8 cellular contexts compared by ENCODE assay signal in the genomic region with DNA sequence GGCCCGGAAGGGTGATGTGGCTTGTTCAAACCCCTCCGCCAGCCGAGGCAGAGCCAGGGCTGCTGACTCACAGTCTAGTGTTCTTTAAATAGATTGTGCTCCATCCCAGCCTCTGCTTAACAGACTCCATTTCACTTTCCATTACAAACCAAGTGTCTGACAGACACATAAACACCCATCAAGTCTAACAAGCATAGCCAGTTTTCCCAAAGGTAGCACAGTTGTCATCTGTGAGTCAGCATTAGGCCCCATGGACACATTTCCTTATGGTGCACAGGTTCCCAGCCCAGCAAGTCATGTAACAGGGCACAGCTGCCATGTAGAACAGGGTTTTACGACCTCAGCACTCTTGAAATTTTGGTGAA.
A peak's percentile ranks its signal among the peaks of the same experiment; 100 is the strongest.
DNase-seq lines count a peak whose midpoint lies in the region; ATAC-seq and TF ChIP-seq lines count a peak whose summit lies in the region.

No MANE protein-coding gene starts in this region.

- DNase-seq in GM04503 (ENCODE audit: low read depth) (peak; percentile 70), OCI-M1 (lab: John Stamatoyannopoulos, UW) (peak; percentile 77), NCI-H748 treated with DMSO at 0.1 percent for 48 hours (lab: John Stamatoyannopoulos, UW) (no peak), H9 (no peak), NCI-H2196 (lab: John Stamatoyannopoulos, UW; ENCODE audit: unreplicated experiment) (no peak)

- H4K8ac ChIP-seq in H9 (replicated peaks; ENCODE audit: insufficient read length, low read depth, low read length): no peak overlapping the region

- H3K27ac Mint-ChIP-seq in H9: peak overlapping the region in 1 of 3 experiments; percentile 8; a peak in 1 of 7 replicates

- no peak overlapping the region for H2AK5ac ChIP-seq in H9 (ENCODE audit: insufficient read length, low read length)

- no peak overlapping the region for H2BK20ac ChIP-seq in H9 (ENCODE audit: low read depth, low read length, poor library complexity, severe bottlenecking)

- no peak for TF ChIP-seq CTCF in H9 (conservative IDR thresholded peaks at IDR 0.05)

- ATAC-seq in esophagus mucosa: peak; percentile 98
- ATAC-seq in HG02973 (IDR thresholded peaks at IDR 0.05; ENCODE audit: unreplicated experiment): no peak

- H3K9me3 ChIP-seq in H9 (ENCODE audit: control insufficient read depth, low read depth, low read length): no peaks in the 10 kb centered on the region

- no CpG with 5 or more reads among the region's 4 CpGs for WGBS in H9 (ENCODE audit: extremely low coverage, insufficient read length, low lambda C conversion rate)

- no peaks in the 10 kb centered on the region for H3K36me3 Mint-ChIP-seq in H9 (ENCODE audit: insufficient read depth in 1 of 3, low read depth in 3 of 3)

- H2BK15ac ChIP-seq in H9 (ENCODE audit: low read depth, low read length): no peak overlapping the region

- H3K4me3 Mint-ChIP-seq in H9: no peak overlapping the region

- H3K79me1 ChIP-seq in H9 (ENCODE audit: insufficient read depth, low read depth, low read length, poor library complexity, severe bottlenecking): no peaks in the 10 kb centered on the region

- no peak overlapping the region for H3K14ac ChIP-seq in H9 (ENCODE audit: insufficient read depth, low read length)

- no peak overlapping the region for H2AFZ ChIP-seq in H9 (ENCODE audit: low read length)

- H3K79me2 ChIP-seq in H9 (ENCODE audit: insufficient read depth, low read length): no peaks in the 10 kb centered on the region

- no peak overlapping the region for H3K4me3 ChIP-seq in rectal smooth muscle tissue (ENCODE audit: low read length)

- no peak overlapping the region for H2BK12ac ChIP-seq in H9 (ENCODE audit: insufficient read length, low read depth, low read length)

- H3K27me3 ChIP-seq in rectal smooth muscle tissue (ENCODE audit: control insufficient read depth, insufficient read depth, low read length): no peaks in the 10 kb centered on the region
- H3K27me3 ChIP-seq in H9 (ENCODE audit: insufficient read depth, low read length): no peaks in the 10 kb centered on the region

- H2BK5ac ChIP-seq in H9 (ENCODE audit: insufficient read length, low read length): no peak overlapping the region

- H4K5ac ChIP-seq in H9 (ENCODE audit: insufficient read length, low read depth, low read length): no peak overlapping the region

- H3K9ac ChIP-seq in rectal smooth muscle tissue (ENCODE audit: low read length): no peak overlapping the region
- no peak overlapping the region for H3K9ac ChIP-seq in H9 (ENCODE audit: extremely low read depth, insufficient read length, low read length)

- H3K27me3 Mint-ChIP-seq in H9 (ENCODE audit: low read depth): no peaks in the 10 kb centered on the region

- H3K4me1 Mint-ChIP-seq in H9: no peaks in the 10 kb centered on the region; a peak in 1 of 4 replicates

- H3K56ac ChIP-seq in H9 (ENCODE audit: insufficient read length, low read depth, low read length): no peak overlapping the region

- H3K23me2 ChIP-seq in H9 (ENCODE audit: insufficient read length, low read depth, low read length, poor library complexity, severe bottlenecking): no peaks in the 10 kb centered on the region

- no peaks in the 10 kb centered on the region for H3K9me3 Mint-ChIP-seq in H9

- H3K4me2 ChIP-seq in H9 (ENCODE audit: insufficient read depth, insufficient read length, low read length): no peak overlapping the region

- H3K23ac ChIP-seq in H9 (ENCODE audit: insufficient read length, low read depth, low read length): no peak overlapping the region

- H3K4me1 ChIP-seq in rectal smooth muscle tissue (ENCODE audit: control insufficient read depth, insufficient read depth, low read length): peaks cover 13% of the 10 kb centered on the region
- no peaks in the 10 kb centered on the region for H3K4me1 ChIP-seq in H9 (ENCODE audit: insufficient read depth, low read length)

- H3K36me3 ChIP-seq in rectal smooth muscle tissue (ENCODE audit: control insufficient read depth, insufficient read depth, low read length): no peaks in the 10 kb centered on the region

- H3K18ac ChIP-seq in H9 (ENCODE audit: insufficient read length, low read depth, low read length): no peak overlapping the region

- H3K27ac ChIP-seq in rectal smooth muscle tissue (ENCODE audit: low read depth, low read length) (peak overlapping the region; percentile 63), H9 (ENCODE audit: insufficient read length, low read depth, low read length) (no peak overlapping the region)

- H4K91ac ChIP-seq in H9 (ENCODE audit: insufficient read length, low read depth, low read length): no peak overlapping the region

- no peaks in the 10 kb centered on the region for H4K20me1 ChIP-seq in H9 (ENCODE audit: control insufficient read depth, insufficient read depth, insufficient read length)

- no peak overlapping the region for H2BK120ac ChIP-seq in H9 (ENCODE audit: low read depth, low read length, poor library complexity, severe bottlenecking)

- no peak overlapping the region for H3T11ph ChIP-seq in H9 (ENCODE audit: low read length)

- no peak overlapping the region for H3K4ac ChIP-seq in H9 (ENCODE audit: low read depth, low read length)

Comparison
In these comparisons a context has a peak if more than half of its experiments do, and no peak if none do; other contexts are left out.
1. DNase-seq: peak in GM04503 (single experiment) and OCI-M1 (single experiment); none in NCI-H748 treated with DMSO at 0.1 percent for 48 hours (single experiment), H9 (single experiment) and NCI-H2196 (single experiment).